ENCODE assay signal across 21 cellular contexts in the genomic region with DNA sequence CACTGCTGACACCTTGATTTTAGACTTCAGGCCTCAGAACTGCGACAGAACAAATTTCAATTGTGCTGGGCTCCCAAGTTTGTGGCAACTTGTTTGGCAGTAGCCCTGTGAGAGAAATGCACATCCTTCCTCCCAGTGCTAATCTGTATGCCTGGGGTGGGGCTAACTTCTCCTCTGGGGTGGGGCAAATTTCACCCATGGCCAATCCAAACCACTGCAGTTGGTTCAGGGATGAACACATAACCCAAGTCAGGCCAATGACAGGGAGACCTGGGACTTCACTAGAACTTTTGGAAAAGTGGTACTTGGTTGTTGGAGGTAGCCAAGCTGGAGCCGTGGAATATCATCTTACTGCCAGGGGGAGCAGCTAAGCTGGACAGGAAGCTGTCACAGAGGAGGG. TPM values are rescaled to one million over a fixed set of nuclear protein-coding genes. Genes with fewer than 3 reads are reported as not detected.
DNase-seq lines count a peak whose midpoint lies in the region; ATAC-seq, FAIRE-seq and TF ChIP-seq lines count a peak whose summit lies in the region.
"Had no signal": no experiment of that assay in that cellular context is flagged by ENCODE, and none has a peak within 500 bp of the region (broad histone marks: within the 10 kb centered on the region; RNA-seq: fewer than 3 reads in every experiment).

No MANE protein-coding gene starts in this region.

- no peaks in the 10 kb centered on the region for H4K20me1 ChIP-seq in GM23338 (replicated peaks; ENCODE audit: insufficient read depth)
- no peaks in the 10 kb centered on the region for H4K20me1 ChIP-seq in K562 (replicated peaks; ENCODE audit: control insufficient read depth, insufficient read depth, low read length)

- H3K9me1 ChIP-seq in K562 (ENCODE audit: control insufficient read depth, insufficient read depth, low read length): no peaks in the 10 kb centered on the region

- no TSS peak for BruUV-seq in K562 (replicated peaks; lab: Mats Ljungman, UMichigan)

- in situ Hi-C loops in K562 (cut with MboI): no loop called here

- no peak overlapping the region for H3K9ac ChIP-seq in K562 (ENCODE audit: insufficient read depth in 1 of 2, low read depth in 2 of 2, low read length in 2 of 2)
- H3K9ac ChIP-seq in kidney (ENCODE audit: low read length in 2 of 2): no peak overlapping the region
- H3K9ac ChIP-seq: GM23248 had no signal

- no peak overlapping the region for H2AFZ ChIP-seq in GM23338
- no peak overlapping the region for H2AFZ ChIP-seq in K562 (ENCODE audit: low read depth, low read length)
- H2AFZ ChIP-seq: GM23248 had no signal

- no peaks in the 10 kb centered on the region for H3F3A ChIP-seq in GM23338 (replicated peaks; ENCODE audit: low read depth)

- TF ChIP-seq RAD21 in K562 (CRISPR knock-in tag; conservative IDR thresholded peaks at IDR 0.05 in 1 of 2, IDR thresholded peaks at IDR 0.05 in 1 of 2): no peak

- no peak for TF ChIP-seq EP300 in K562 (IDR thresholded peaks at IDR 0.05; ENCODE audit: low read length)

- no peak for TF ChIP-seq CTCF in GM23338 (conservative IDR thresholded peaks at IDR 0.05; ENCODE audit: low read depth in 2 of 2)
- TF ChIP-seq CTCF in K562 (IDR thresholded peaks at IDR 0.05 in 2 of 3, conservative IDR thresholded peaks at IDR 0.05 in 1 of 3; ENCODE audit: insufficient read depth in 2 of 3, low read depth in 1 of 3, low read length in 3 of 3): no peak
- no peak for TF ChIP-seq CTCF in neural crest cell (conservative IDR thresholded peaks at IDR 0.05)
- no peak for TF ChIP-seq CTCF in kidney (IDR thresholded peaks at IDR 0.05; ENCODE audit: borderline replicate concordance, extremely low read depth, insufficient read depth)

- H3K4me2 ChIP-seq in GM23338 (no peak overlapping the region), K562 (ENCODE audit: insufficient read depth, low read length) (no peak overlapping the region)
- H3K4me2 ChIP-seq: A549 had no signal

- no peaks in the 10 kb centered on the region for H3K4me1 ChIP-seq in GM23338 (ENCODE audit: insufficient read depth)
- peaks cover 0 to 4% of the 10 kb centered on the region in 2 experiments; a peak in 2 of 5 replicates for H3K4me1 ChIP-seq in K562 (replicated peaks in 1 of 2; ENCODE audit: control insufficient read depth in 2 of 2, insufficient read depth in 2 of 2, low read length in 2 of 2)
- H3K4me1 ChIP-seq in kidney (ENCODE audit: control insufficient read depth in 1 of 2, insufficient read depth in 1 of 2, low read depth in 1 of 2, low read length in 2 of 2): no peaks in the 10 kb centered on the region
- H3K4me1 ChIP-seq: A549, Caco-2 had no signal

- no peak for TF ChIP-seq POLR2A in K562 (conservative IDR thresholded peaks at IDR 0.05)

- no peaks in the 10 kb centered on the region for H3K9me3 ChIP-seq in K562 (replicated peaks; ENCODE audit: control insufficient read depth, insufficient read depth, low read depth, low read length)
- H3K9me3 ChIP-seq in kidney (ENCODE audit: control insufficient read depth in 1 of 2, low read length in 2 of 2): no peaks in the 10 kb centered on the region
- H3K9me3 ChIP-seq: A549, Caco-2 had no signal

- FAIRE-seq in K562 (lab: Jason Lieb, UNC) (no peak), kidney (lab: Jason Lieb, UNC) (no peak)
- FAIRE-seq: A549, G401.6, GM12892 had no signal

- no peaks in the 10 kb centered on the region; the same call in 1 of the 2 replicates for H3K9me2 ChIP-seq in GM23338 (ENCODE audit: insufficient read depth)

- H3K27ac Mint-ChIP-seq in GM23338: no peak overlapping the region
- peak overlapping the region; percentile 45 for H3K27ac Mint-ChIP-seq in neural crest cell (ENCODE audit: unreplicated experiment)
- H3K27ac Mint-ChIP-seq: CD4-positive, alpha-beta memory T cell; H9; HFFc6 had no signal

- CTCF ChIA-PET in K562 (lab: Yijun Ruan, JAX; ENCODE audit: low intra/inter-chr PET ratio): no interaction called here

- intact Hi-C loops in K562 (cut with micrococcal nuclease) (no loop called here), kidney (cut with DNase I) (no loop called here)

- POLR2A ChIA-PET in K562 (lab: Yijun Ruan, JAX): interaction anchor here (0.5 to 1.2 kb wide), 2 partner anchors 10 to 15 kb away, joined by 3 to 4 read pairs; no protein-coding TSS in a partner anchor

- peaks cover 3% of the 10 kb centered on the region; the same call in 2 of the 3 replicates for H3K36me3 Mint-ChIP-seq in GM23338 (ENCODE audit: low read depth)
- no peaks in the 10 kb centered on the region for H3K36me3 Mint-ChIP-seq in neural crest cell (ENCODE audit: low read depth)

- no peaks in the 10 kb centered on the region for H3K4me1 Mint-ChIP-seq in GM23338
- H3K4me1 Mint-ChIP-seq in neural crest cell: no peaks in the 10 kb centered on the region
- H3K4me1 Mint-ChIP-seq: CD4-positive, alpha-beta memory T cell; H9 had no signal

- ATAC-seq in GM23338 (peak; percentile 25; the same call in 2 of the 3 replicates), K562 (peak; percentile 68)

- H3K27me3 Mint-ChIP-seq in GM23338 (ENCODE audit: insufficient read depth, low read depth, poor library complexity): peaks cover 8% of the 10 kb centered on the region
- no peaks in the 10 kb centered on the region for H3K27me3 Mint-ChIP-seq in neural crest cell (ENCODE audit: low read depth)

- H3K36me3 ChIP-seq in GM23338 (ENCODE audit: insufficient read depth) (no peaks in the 10 kb centered on the region), K562 (ENCODE audit: control insufficient read depth, insufficient read depth, low read length) (no peaks in the 10 kb centered on the region), kidney (ENCODE audit: control insufficient read depth in 1 of 2, insufficient read depth in 2 of 2, low read length in 2 of 2) (peaks cover 20 to 60% of the 10 kb centered on the region in 2 donors)

- H3K79me2 ChIP-seq in GM23338 (replicated peaks; ENCODE audit: insufficient read depth) (no peaks in the 10 kb centered on the region), K562 (ENCODE audit: control insufficient read depth, insufficient read depth, low read length) (no peaks in the 10 kb centered on the region)

- H3K4me3 Mint-ChIP-seq in GM23338: no peak overlapping the region
- H3K4me3 Mint-ChIP-seq in neural crest cell: no peak overlapping the region
- H3K4me3 Mint-ChIP-seq: CD4-positive, alpha-beta memory T cell; H9; HFFc6 had no signal

- H3K27me3 ChIP-seq in GM23338 (ENCODE audit: insufficient read depth): no peaks in the 10 kb centered on the region
- H3K27me3 ChIP-seq in K562 (ENCODE audit: control insufficient read depth in 2 of 2, insufficient read depth in 2 of 2, low read length in 2 of 2): peaks cover 2 to 10% of the 10 kb centered on the region in 2 experiments; a peak in 2 of 5 replicates

- DNase-seq in GM23338 (ENCODE audit: low spot score) (no peak), NCI-H226 (peak; percentile 9), K562 (ENCODE audit: extremely low read depth in 1 of 4, low spot score in 3 of 4) (peak in 1 of 4 experiments; percentile 21), neural crest cell (ENCODE audit: low read depth, low spot score) (no peak), NCI-H2107 treated with DMSO at 0.1 percent for 48 hours (lab: John Stamatoyannopoulos, UW; ENCODE audit: unreplicated experiment) (no peak), kidney (no peak), T-helper 1 cell (no peak)
- DNase-seq in stimulated activated CD4-positive, alpha-beta T cell treated with anti-CD3 and anti-CD28 coated beads, Interleukin-4, amount 100 ng/mL, for 24 hours: no peak
- DNase-seq: 8988T; ACHN; C1 segment of cervical spinal cord; Caco-2; CD4-positive, alpha-beta memory T cell; DMS153; DND-41; GM23248; H9; HFFc6 had no signal

- no peak overlapping the region for H3K4me3 ChIP-seq in GM23338
- no peak overlapping the region for H3K4me3 ChIP-seq in K562
- no peak overlapping the region for H3K4me3 ChIP-seq in kidney (ENCODE audit: low read length in 2 of 2)
- H3K4me3 ChIP-seq: A549, GM23248 had no signal

- H3K27ac ChIP-seq in GM23338 (ENCODE audit: low read depth): no peak overlapping the region
- no peak overlapping the region for H3K27ac ChIP-seq in K562 (ENCODE audit: extremely low read depth, low read depth, low read length)
- no peak overlapping the region for H3K27ac ChIP-seq in kidney (ENCODE audit: low read depth in 2 of 2, low read length in 2 of 2)
- H3K27ac ChIP-seq: A549, GM23248 had no signal

- H3K9me3 Mint-ChIP-seq in GM23338: peaks cover 5% of the 10 kb centered on the region; the same call in 1 of the 3 replicates
- H3K9me3 Mint-ChIP-seq in neural crest cell: peaks cover 4% of the 10 kb centered on the region
- H3K9me3 Mint-ChIP-seq: HFFc6 had no signal

- 0% methylated on average over 2 of the region's 2 CpGs for WGBS in K562 (ENCODE audit: insufficient coverage, low coverage, missing lambda C conversion rate)

TF ChIP-seq in K562, 482 proteins besides CTCF, POLR2A, EP300 and RAD21 (continues in another document):
- no peak for TF ChIP-seq MAZ (CRISPR knock-in tag; conservative IDR thresholded peaks at IDR 0.05 in 1 of 2, IDR thresholded peaks at IDR 0.05 in 1 of 2)
- no peak for TF ChIP-seq ZFP1 (CRISPR knock-in tag; IDR thresholded peaks at IDR 0.05)
- no peak for TF ChIP-seq GABPB2 (CRISPR knock-in tag; conservative IDR thresholded peaks at IDR 0.05)

RNA-seq across cellular contexts. Expression of a gene that starts 56.3 kb away (rescaled TPM):
- 0.16 and 0.73 TPM in 2 replicates for total RNA-seq in GM23338 (2014; rRNA removed; shearing (Covaris generic))
- polyA plus RNA-seq in GM23338 (2016; fragmentation: Nextera tagmentation; extraction: Ambion mirVana): 1.4 and 2.8 TPM in 2 replicates
- 0.86 TPM in 1 of 2 replicates, not detected in the other for total RNA-seq in K562 (2011; cell fraction: chromatin; rRNA removed; ENCODE audit: low replicate concordance)
- 0.50 TPM in 1 of 2 replicates, not detected in the other for total RNA-seq in K562 (2011; cell fraction: nucleolus; rRNA removed)
- total RNA-seq in K562 (2011; cell fraction: nucleoplasm; rRNA removed): 0.15 TPM in 1 of 2 replicates, not detected in the other
- 0.16 TPM in 1 of 2 replicates, not detected in the other for total RNA-seq in K562 (2014; rRNA removed)
- not detected in 2 replicates for total RNA-seq in K562 (2014; rRNA removed; fragmentation: Illumina TruSeq; extraction: Trizol)
- not detected in 2 replicates for total RNA-seq in K562 (2015; rRNA removed; fragmentation: Illumina TruSeq; extraction: Trizol)
- 0.07 TPM in 1 of 2 replicates, not detected in the other for total RNA-seq in K562 (2021)
- 0.03 and 0.18 TPM in 2 replicates for polyA plus RNA-seq in K562 (2011; rRNA removed)
- polyA plus RNA-seq in K562 (2011; cell fraction: cytosol; rRNA removed): 0.07 and 0.24 TPM in 2 replicates
- 0.11 and 0.14 TPM in 2 replicates for polyA plus RNA-seq in K562 (2011; cell fraction: nucleus; rRNA removed)
- polyA plus RNA-seq in K562 (2012): 0.07 and 0.23 TPM in 2 replicates
- not detected in 2 replicates for polyA plus RNA-seq in K562 (2014; fragmentation: Illumina TruSeq; extraction: Trizol)
- polyA plus RNA-seq in K562 (2014; fragmentation: Nextera tagmentation; extraction: Ambion mirVana): under 1 TPM; 0.03 to 0.17 TPM
- 0.46 TPM in 1 of 2 replicates, not detected in the other for polyA plus RNA-seq in K562 (2014; rRNA removed)
- not detected in 2 replicates for polyA minus RNA-seq in K562 (2011; rRNA and poly(A)+ RNA removed)
- polyA minus RNA-seq in K562 (2011; cell fraction: cytosol; rRNA and poly(A)+ RNA removed): not detected in 2 replicates
- not detected in 2 replicates for polyA minus RNA-seq in K562 (2011; cell fraction: nucleus; rRNA and poly(A)+ RNA removed)
- total RNA-seq in neural crest cell: 0.77 and 2.2 TPM in 2 replicates
- 7.5 TPM for total RNA-seq in kidney
- 54.5 TPM for polyA plus RNA-seq in kidney (ENCODE audit: insufficient read depth, low read depth, low replicate concordance)
- total RNA-seq: CD4-positive, alpha-beta memory T cell; GM23248 had no signal
